In genomic region chr7:102456327-102456726, GRCh38 we compare ENCODE assay signal across 1 cellular context.
TF ChIP-seq lines count a peak whose summit lies in the region.

No MANE protein-coding gene starts in this region.

TF ChIP-seq in IMR-90, 13 proteins besides CTCF, POLR2A, EP300 and RAD21 (continued from another document):
- TF ChIP-seq USF2 (IDR thresholded peaks at IDR 0.05; ENCODE audit: low read depth, low read length) (no peak), MAZ (IDR thresholded peaks at IDR 0.05; ENCODE audit: borderline replicate concordance, low read depth, low read length) (peak; percentile 59; the same call in 1 of the 2 replicates)
TF ChIP-seq in IMR-90: peak in this region for 1.
